Comparison of ENCODE assay signal across 22 cellular contexts in genomic region chr13:100213576-100213975, GRCh38.
DNase-seq lines count a peak whose midpoint lies in the region; FAIRE-seq and TF ChIP-seq lines count a peak whose summit lies in the region.
"Had no signal": no experiment of that assay in that cellular context is flagged by ENCODE, and none has a peak within 500 bp of the region (broad histone marks: within the 10 kb centered on the region; RNA-seq: fewer than 3 reads in every experiment).

No MANE protein-coding gene starts in this region.

- H3K14ac ChIP-seq in neuronal stem cell (ENCODE audit: low read length): no peak overlapping the region

- peak; percentile 76 for FAIRE-seq in H54 (lab: Jason Lieb, UNC)
- FAIRE-seq: GM12878, HTR-8/SVneo had no signal

- no peak overlapping the region for H4K8ac ChIP-seq in neuronal stem cell (ENCODE audit: low read depth, low read length)

- H2BK15ac ChIP-seq in neuronal stem cell (ENCODE audit: low read length): no peak overlapping the region

- no peak overlapping the region for H3K18ac ChIP-seq in neuronal stem cell (ENCODE audit: low read length)

- no peak overlapping the region for H2BK5ac ChIP-seq in neuronal stem cell (ENCODE audit: low read length)

- H3K4me3 ChIP-seq in SJSA1: no peak overlapping the region
- no peak overlapping the region for H3K4me3 ChIP-seq in neuronal stem cell (ENCODE audit: low read length in 2 of 2)
- H3K4me3 ChIP-seq: BLaER1, GM12878, GM23338, HAP-1, MG63 had no signal

- H3K27me3 ChIP-seq in SJSA1 (replicated peaks): no peaks in the 10 kb centered on the region
- H3K27me3 ChIP-seq in neuronal stem cell (ENCODE audit: control insufficient read depth in 3 of 3, insufficient read depth in 3 of 3, low read depth in 1 of 3, low read length in 3 of 3): no peaks in the 10 kb centered on the region
- H3K27me3 ChIP-seq: BLaER1, MG63 had no signal

- DNase-seq in H54 (ENCODE audit: insufficient read length, low spot score) (no peak), SJSA1 (ENCODE audit: low read depth in 1 of 2, low spot score in 2 of 2) (peak in 1 of 2 experiments; percentile 57), epithelial cell of prostate (ENCODE audit: low read depth, low spot score) (no peak), osteocyte (ENCODE audit: extremely low spot score, unreplicated experiment) (no peak), OCI-M2 (lab: John Stamatoyannopoulos, UW; ENCODE audit: unreplicated experiment) (no peak), DMS 273 treated with DMSO at 0.1 percent for 48 hours (lab: John Stamatoyannopoulos, UW) (no peak), neuronal stem cell (ENCODE audit: low spot score) (no peak)
- DNase-seq: CD4-positive, CD25-positive, alpha-beta regulatory T cell; DMS53; GDM1; MG63; NCI-H2029; NCI-H446 treated with DMSO at 0.1 percent for 48 hours; NCI-H526; NCI-H82; NK-92 treated with Interleukin-12 subunit alpha and Interleukin-12 subunit beta, amount 100 ng/mL, for 24 hours; RPMI8226 had no signal

- H2BK12ac ChIP-seq in neuronal stem cell (ENCODE audit: low read length): no peak overlapping the region

- H2AFZ ChIP-seq in neuronal stem cell (ENCODE audit: low read length): no peak overlapping the region
- H2AFZ ChIP-seq: GM23338 had no signal

- H3K4me1 Mint-ChIP-seq in osteocyte (ENCODE audit: unreplicated experiment): peaks cover 46% of the 10 kb centered on the region

- no peaks in the 10 kb centered on the region for H3K27me3 Mint-ChIP-seq in osteocyte (ENCODE audit: unreplicated experiment)
- H3K27me3 Mint-ChIP-seq: CD4-positive, CD25-positive, alpha-beta regulatory T cell had no signal

- H2BK120ac ChIP-seq in neuronal stem cell (ENCODE audit: low read depth, low read length): no peak overlapping the region

- no peak overlapping the region for H2AK5ac ChIP-seq in neuronal stem cell (ENCODE audit: low read depth, low read length)

- H3K23ac ChIP-seq in neuronal stem cell (ENCODE audit: low read depth, low read length, poor library complexity): no peak overlapping the region

- H3K36me3 Mint-ChIP-seq in osteocyte (ENCODE audit: unreplicated experiment): peaks cover 36% of the 10 kb centered on the region

- peak overlapping the region; percentile 51 for H3K27ac Mint-ChIP-seq in osteocyte (ENCODE audit: unreplicated experiment)

- no peaks in the 10 kb centered on the region for H3K79me1 ChIP-seq in neuronal stem cell (ENCODE audit: low read depth, low read length)

- no peak for TF ChIP-seq POLR2A in H54 (IDR thresholded peaks at IDR 0.05; ENCODE audit: low read depth, low read length)

- WGBS in neuronal stem cell (ENCODE audit: extremely low coverage in 2 of 2, insufficient read length in 2 of 2, insufficient replicate concordance in 1 of 2), 2 donors: no CpG with 5 or more reads among the region's 2 CpGs

- peaks cover 10% of the 10 kb centered on the region for H3K9me3 Mint-ChIP-seq in osteocyte (ENCODE audit: unreplicated experiment)
- H3K9me3 Mint-ChIP-seq: GM23338 had no signal

- H3K4me3 Mint-ChIP-seq in osteocyte (ENCODE audit: unreplicated experiment): no peak overlapping the region
- H3K4me3 Mint-ChIP-seq: CD4-positive, CD25-positive, alpha-beta regulatory T cell; GM23338 had no signal

- H3K27ac ChIP-seq in SJSA1 (peak overlapping the region; percentile 0; the same call in 1 of the 2 replicates), epithelial cell of prostate (peak overlapping the region; percentile 41), neuronal stem cell (replicated peaks; ENCODE audit: low read length) (no peak overlapping the region)
- H3K27ac ChIP-seq: BLaER1 had no signal

- no peak overlapping the region for H3K4me2 ChIP-seq in neuronal stem cell (ENCODE audit: insufficient read depth, low read length, poor library complexity, severe bottlenecking)
- H3K4me2 ChIP-seq: BLaER1, GM23338 had no signal

- H3K4me1 ChIP-seq in SJSA1 (replicated peaks) (peaks cover 70% of the 10 kb centered on the region), neuronal stem cell (ENCODE audit: control insufficient read depth in 2 of 2, insufficient read depth in 1 of 2, low read depth in 1 of 2, low read length in 2 of 2) (no peaks in the 10 kb centered on the region)
- H3K4me1 ChIP-seq: BLaER1, HAP-1 had no signal

- H3K9me3 ChIP-seq in SJSA1 (replicated peaks) (peaks cover 4% of the 10 kb centered on the region; the same call in 1 of the 2 replicates), neuronal stem cell (replicated peaks in 1 of 2; ENCODE audit: control insufficient read depth in 2 of 2, insufficient read depth in 1 of 2, low read depth in 1 of 2, low read length in 2 of 2) (no peaks in the 10 kb centered on the region)
- H3K9me3 ChIP-seq: HAP-1 had no signal

- TF ChIP-seq CTCF in osteocyte (IDR thresholded peaks at IDR 0.05): no peak

- no peak overlapping the region for H4K91ac ChIP-seq in neuronal stem cell (ENCODE audit: low read depth, low read length, poor library complexity)

- no peak overlapping the region for H3K9ac ChIP-seq in neuronal stem cell (ENCODE audit: low read depth, low read length, poor library complexity)
- H3K9ac ChIP-seq: BLaER1 had no signal

- H3K36me3 ChIP-seq in SJSA1 (peaks cover 10% of the 10 kb centered on the region), neuronal stem cell (replicated peaks in 1 of 2; ENCODE audit: control insufficient read depth in 2 of 2, insufficient read depth in 2 of 2, low read length in 2 of 2) (peaks cover 0 to 55% of the 10 kb centered on the region in 2 donors)
- H3K36me3 ChIP-seq: BLaER1, HAP-1 had no signal

- H3K4ac ChIP-seq in neuronal stem cell (ENCODE audit: low read length): no peak overlapping the region
